15 cellular contexts compared by ENCODE assay signal in the genomic region with DNA sequence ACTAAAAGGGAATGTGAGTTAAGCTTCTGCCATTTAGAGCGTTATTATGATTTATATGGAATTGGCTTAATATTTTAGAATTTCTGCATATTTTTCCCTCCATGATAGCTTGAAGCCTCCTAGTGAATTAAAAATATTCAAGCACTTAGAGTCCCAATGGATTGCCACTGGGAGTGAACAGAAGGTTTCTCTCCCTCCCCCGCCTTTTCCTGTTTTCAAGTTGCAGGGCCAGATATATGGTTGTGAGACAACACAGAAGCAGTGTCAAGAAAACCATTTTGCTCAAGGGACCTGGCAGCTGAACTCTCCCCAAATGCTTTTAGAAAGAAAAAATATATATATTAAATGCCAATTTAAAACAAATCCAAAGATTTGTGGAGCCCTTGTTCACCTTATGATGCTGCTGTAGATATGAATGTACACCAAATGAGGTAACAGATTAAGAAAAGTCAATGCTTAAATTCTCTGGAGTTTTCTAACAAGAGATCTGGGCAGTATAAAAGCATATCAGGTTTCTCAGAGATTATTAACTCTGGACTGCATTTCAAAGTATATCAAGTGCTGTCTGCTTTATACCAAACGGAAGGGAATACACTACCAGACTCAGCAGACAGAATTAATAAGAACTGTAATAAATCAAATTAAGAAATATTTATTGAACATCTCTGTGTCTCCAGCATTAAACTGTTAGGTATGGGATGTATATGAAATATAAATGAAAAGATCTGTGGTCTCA.
DNase-seq lines count a peak whose midpoint lies in the region; ATAC-seq and TF ChIP-seq lines count a peak whose summit lies in the region.
"Had no signal": no experiment of that assay in that cellular context is flagged by ENCODE, and none has a peak within 500 bp of the region (broad histone marks: within the 10 kb centered on the region; RNA-seq: fewer than 3 reads in every experiment).

No MANE protein-coding gene starts in this region.

- no peak overlapping the region for H3K27ac ChIP-seq in mesendoderm (ENCODE audit: low read depth, low read length)
- H3K27ac ChIP-seq: body of pancreas had no signal

- H3K9me3 ChIP-seq in BE2C (no peaks in the 10 kb centered on the region), Loucy (ENCODE audit: insufficient read depth, low read depth, low read length) (no peaks in the 10 kb centered on the region)
- H3K9me3 ChIP-seq: body of pancreas had no signal

- H3K27me3 ChIP-seq in BE2C (no peaks in the 10 kb centered on the region), Loucy (ENCODE audit: insufficient read depth, low read length, poor library complexity, severe bottlenecking) (no peaks in the 10 kb centered on the region), mesendoderm (ENCODE audit: insufficient read depth, low read length, poor library complexity) (no peaks in the 10 kb centered on the region)
- H3K27me3 ChIP-seq: body of pancreas had no signal

- no peak overlapping the region for H3K4ac ChIP-seq in mesendoderm (ENCODE audit: low read depth, low read length)

- H3K4me3 ChIP-seq in BE2C (ENCODE audit: low read depth, low read length), result no peak overlapping the region
- no peak overlapping the region for H3K4me3 ChIP-seq in Loucy (ENCODE audit: low read length, poor library complexity, severe bottlenecking)
- no peak overlapping the region for H3K4me3 ChIP-seq in mesendoderm (ENCODE audit: low read length)
- H3K4me3 ChIP-seq: body of pancreas had no signal

- H4K8ac ChIP-seq in mesendoderm (ENCODE audit: low read depth, low read length), result no peak overlapping the region

- H2BK5ac ChIP-seq in mesendoderm (ENCODE audit: low read length), result no peak overlapping the region

- H3K9me3 Mint-ChIP-seq in endothelial cell (ENCODE audit: unreplicated experiment), result no peaks in the 10 kb centered on the region
- H3K9me3 Mint-ChIP-seq: activated CD4-positive, alpha-beta T cell treated with anti-CD3 and anti-CD28 coated beads, Interleukin-2, amount 10 ng/mL, durations not matched to agents 7 days and 5 days had no signal

- H4K20me1 ChIP-seq in Loucy (ENCODE audit: insufficient read depth, low read length, poor library complexity, severe bottlenecking), result no peaks in the 10 kb centered on the region

- DNase-seq in BE2C (peak; percentile 81), endothelial cell (ENCODE audit: low spot score) (peak; percentile 24), mesendoderm (peak; percentile 42), GM13977 (ENCODE audit: low spot score) (no peak), cortex of kidney (lab: John Stamatoyannopoulos, UW) (no peak), iPS-NIHi11 (ENCODE audit: low spot score) (no peak)
- DNase-seq: activated CD4-positive, alpha-beta T cell treated with anti-CD3 and anti-CD28 coated beads, Interleukin-2, amount 10 ng/mL, durations not matched to agents 7 days and 5 days; activated T-cell treated with anti-CD3 and anti-CD28 coated beads for 4 hours; body of pancreas; NCI-H1694; NCI-H446 treated with DMSO at 0.1 percent for 48 hours; PC-3 had no signal

- in situ Hi-C loops in GM13977 (cut with MboI; ENCODE audit: low pct_unique_long_range_greater_than_20kb, low sequenced_read_pairs, unreplicated experiment), result no loop called here

- H3K4me2 ChIP-seq in Loucy (ENCODE audit: low read depth, low read length, poor library complexity, severe bottlenecking), result no peak overlapping the region
- H3K4me2 ChIP-seq in mesendoderm (ENCODE audit: low read length), result no peak overlapping the region

- H3K18ac ChIP-seq in mesendoderm (ENCODE audit: low read length), result no peak overlapping the region

- H4K5ac ChIP-seq in mesendoderm (ENCODE audit: low read length), result no peak overlapping the region

- no peaks in the 10 kb centered on the region; the same call in 1 of the 2 replicates for H3K36me3 ChIP-seq in BE2C
- no peaks in the 10 kb centered on the region for H3K36me3 ChIP-seq in Loucy (ENCODE audit: insufficient read depth, low read length)
- no peaks in the 10 kb centered on the region for H3K36me3 ChIP-seq in mesendoderm (ENCODE audit: control insufficient read depth, insufficient read depth, low read length)

- no peak overlapping the region for H3K4me3 Mint-ChIP-seq in endothelial cell (ENCODE audit: unreplicated experiment)
- H3K4me3 Mint-ChIP-seq: activated CD4-positive, alpha-beta T cell treated with anti-CD3 and anti-CD28 coated beads, Interleukin-2, amount 10 ng/mL, durations not matched to agents 7 days and 5 days; activated naive CD8-positive, alpha-beta T cell had no signal

- WGBS in mesendoderm (ENCODE audit: extremely low coverage, insufficient coverage, low lambda C conversion rate), result no CpG with 5 or more reads among the region's 3 CpGs

- H3K36me3 Mint-ChIP-seq in endothelial cell (ENCODE audit: low read depth, unreplicated experiment), result no peaks in the 10 kb centered on the region
- H3K36me3 Mint-ChIP-seq: activated naive CD8-positive, alpha-beta T cell had no signal

- H3K79me2 ChIP-seq in Loucy (ENCODE audit: insufficient read depth, low read length) (no peaks in the 10 kb centered on the region), mesendoderm (ENCODE audit: control insufficient read depth, insufficient read depth, low read length) (no peaks in the 10 kb centered on the region)

- TF ChIP-seq CTCF in BE2C (IDR thresholded peaks at IDR 0.05; ENCODE audit: low read depth, low read length) (no peak), Loucy (conservative IDR thresholded peaks at IDR 0.05; ENCODE audit: low read length) (no peak), endothelial cell (IDR thresholded peaks at IDR 0.05; ENCODE audit: unreplicated experiment) (no peak), GM13977 (IDR thresholded peaks at IDR 0.05; ENCODE audit: extremely low read depth, insufficient read depth, missing control alignments) (no peak)

- H3K56ac ChIP-seq in mesendoderm (ENCODE audit: low read length), result no peak overlapping the region

- H3K4me1 Mint-ChIP-seq in endothelial cell (ENCODE audit: unreplicated experiment), result peaks cover 63% of the 10 kb centered on the region

- H2AK5ac ChIP-seq in mesendoderm (ENCODE audit: low read length), result no peak overlapping the region

- H2BK15ac ChIP-seq in mesendoderm (replicated peaks; ENCODE audit: low read depth), result no peak overlapping the region

- H2BK120ac ChIP-seq in mesendoderm (ENCODE audit: low read depth, low read length), result no peak overlapping the region

- peak overlapping the region; percentile 10; the same call in 1 of the 2 replicates for H2AFZ ChIP-seq in Loucy (ENCODE audit: low read length)

- H3K9ac ChIP-seq in Loucy (ENCODE audit: low read depth, low read length, poor library complexity, severe bottlenecking), result no peak overlapping the region
- no peak overlapping the region for H3K9ac ChIP-seq in mesendoderm (ENCODE audit: low read length)

- no peaks in the 10 kb centered on the region for H3K79me1 ChIP-seq in mesendoderm (ENCODE audit: low read length)

- H3K23ac ChIP-seq in mesendoderm (ENCODE audit: low read length), result no peak overlapping the region

- H3K9me2 ChIP-seq in Loucy (replicated peaks; ENCODE audit: low read depth, low read length), result no peaks in the 10 kb centered on the region

- H3K4me1 ChIP-seq in BE2C, result peaks cover 43% of the 10 kb centered on the region
- peaks cover 23% of the 10 kb centered on the region for H3K4me1 ChIP-seq in Loucy (ENCODE audit: insufficient read depth, low read length, poor library complexity, severe bottlenecking)
- H3K4me1 ChIP-seq in mesendoderm (ENCODE audit: control insufficient read depth, low read depth, low read length), result no peaks in the 10 kb centered on the region
- H3K4me1 ChIP-seq: body of pancreas had no signal

- peak overlapping the region; percentile 100 for H3K27ac Mint-ChIP-seq in endothelial cell (ENCODE audit: unreplicated experiment)
- H3K27ac Mint-ChIP-seq: activated CD4-positive, alpha-beta T cell treated with anti-CD3 and anti-CD28 coated beads, Interleukin-2, amount 10 ng/mL, durations not matched to agents 7 days and 5 days; activated naive CD8-positive, alpha-beta T cell had no signal

- no peaks in the 10 kb centered on the region for H3K27me3 Mint-ChIP-seq in endothelial cell (ENCODE audit: unreplicated experiment)
- H3K27me3 Mint-ChIP-seq: activated CD4-positive, alpha-beta T cell treated with anti-CD3 and anti-CD28 coated beads, Interleukin-2, amount 10 ng/mL, durations not matched to agents 7 days and 5 days; activated naive CD8-positive, alpha-beta T cell had no signal

- ATAC-seq in GM21717 (IDR thresholded peaks at IDR 0.05; ENCODE audit: unreplicated experiment), result no peak
- ATAC-seq: body of pancreas, PC-3 had no signal

- H3F3A ChIP-seq in Loucy (ENCODE audit: low read depth), result no peaks in the 10 kb centered on the region

Comparison
In these comparisons a context has a peak if more than half of its experiments do, and no peak if none do; other contexts are left out.
1. DNase-seq: peak in BE2C (single experiment), endothelial cell (single experiment) and mesendoderm (single experiment); none in GM13977 (single experiment), cortex of kidney (single experiment) and iPS-NIHi11 (single experiment).